ENCODE assay signal across 8 cellular contexts in the genomic region with DNA sequence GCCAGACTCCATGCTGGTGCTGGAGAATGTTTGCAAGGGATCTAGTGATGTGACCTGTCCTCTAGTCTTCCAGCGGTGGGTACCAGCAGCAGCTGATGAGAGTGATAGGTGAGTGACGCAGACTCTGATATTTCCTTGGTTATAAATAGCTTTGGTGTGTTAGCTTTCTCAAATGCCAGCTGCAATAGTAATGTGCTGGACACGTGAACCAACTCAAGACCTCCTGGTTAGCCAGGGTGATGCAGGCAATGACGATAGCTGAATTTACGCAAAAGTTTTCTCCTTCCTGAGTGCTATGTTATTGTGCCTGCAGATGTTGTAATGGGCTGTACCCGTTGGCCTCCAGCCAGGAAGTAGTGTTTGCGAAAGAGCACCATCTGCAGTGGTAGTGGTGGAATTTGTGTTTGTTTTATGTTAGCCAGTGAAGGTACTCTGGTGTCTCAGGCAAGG.
DNase-seq lines count a peak whose midpoint lies in the region; ATAC-seq and TF ChIP-seq lines count a peak whose summit lies in the region.

No MANE protein-coding gene starts in this region.

- DNase-seq in AG04449 (ENCODE audit: low read depth, low spot score) = peak; percentile 94
- peak; percentile 89 for DNase-seq in KBM-7
- peak; percentile 100 for DNase-seq in amniotic epithelial cell (ENCODE audit: low read depth)
- DNase-seq in left lobe of liver (ENCODE audit: low spot score) = peak; percentile 90
- DNase-seq in NCI-H146 treated with DMSO at 0.1 percent for 48 hours (lab: John Stamatoyannopoulos, UW; ENCODE audit: unreplicated experiment) = no peak
- no peak for DNase-seq in naive thymus-derived CD8-positive, alpha-beta T cell
- no peak for DNase-seq in globus pallidus (ENCODE audit: low spot score)

- TF ChIP-seq CTCF in AG04449 (IDR thresholded peaks at IDR 0.05; ENCODE audit: insufficient read depth, low read length, missing control alignments) = no peak

- in situ Hi-C loops in KBM-7 (cut with MboI; ENCODE audit: low pct_unique_long_range_greater_than_20kb, low sequenced_read_pairs) = no loop called here

- H3K4me3 ChIP-seq in AG04449 (ENCODE audit: low read depth, low read length) = no peak overlapping the region

- H3K4me3 Mint-ChIP-seq in naive thymus-derived CD8-positive, alpha-beta T cell = no peak overlapping the region

- POLR2A ChIA-PET in AG04449 (lab: Yijun Ruan, JAX) = interaction anchor here (1.0 kb wide), 1 partner anchor 36 kb away, joined by 3 read pairs; no protein-coding TSS in a partner anchor
- POLR2A ChIA-PET in naive thymus-derived CD8-positive, alpha-beta T cell (lab: Charles Lee) = no interaction called here

- H3K27ac Mint-ChIP-seq in naive thymus-derived CD8-positive, alpha-beta T cell = peak overlapping the region in 1 of 10 donors; percentile 57

- peak; percentile 83 for ATAC-seq in left lobe of liver
- no peak for ATAC-seq in naive thymus-derived CD8-positive, alpha-beta T cell
- ATAC-seq in GM18873 (IDR thresholded peaks at IDR 0.05; ENCODE audit: low FRiP score, unreplicated experiment) = no peak

- H3K27me3 Mint-ChIP-seq in naive thymus-derived CD8-positive, alpha-beta T cell = peaks cover 0 to 7% (median 2%) of the 10 kb centered on the region in 5 donors

- CTCF ChIA-PET in AG04449 (lab: Yijun Ruan, JAX) = interaction anchor here (1.1 to 1.7 kb wide), 2 partner anchors 14 to 33 kb away, joined by 3 to 6 read pairs; no protein-coding TSS in a partner anchor

- H3K4me1 Mint-ChIP-seq in naive thymus-derived CD8-positive, alpha-beta T cell = peaks cover 0 to 2% (median 0%) of the 10 kb centered on the region in 4 donors

- H3K36me3 Mint-ChIP-seq in naive thymus-derived CD8-positive, alpha-beta T cell = peaks cover 0 to 18% (median 0%) of the 10 kb centered on the region in 3 donors

- peaks cover 7 to 48% (median 14%) of the 10 kb centered on the region in 9 donors for H3K9me3 Mint-ChIP-seq in naive thymus-derived CD8-positive, alpha-beta T cell

Comparison
In these comparisons a context has a peak if more than half of its experiments do, and no peak if none do; other contexts are left out.
1. DNase-seq: peak in AG04449 (single experiment), KBM-7 (single experiment), amniotic epithelial cell (single experiment) and left lobe of liver (single experiment); none in NCI-H146 treated with DMSO at 0.1 percent for 48 hours (single experiment), naive thymus-derived CD8-positive, alpha-beta T cell (0 of 10) and globus pallidus (single experiment).